Comparison of ENCODE assay signal across 16 cellular contexts in genomic region chr2:216985658-216986141, GRCh38.
A peak's percentile ranks its signal among the peaks of the same experiment; 100 is the strongest.
DNase-seq lines count a peak whose midpoint lies in the region; ATAC-seq and TF ChIP-seq lines count a peak whose summit lies in the region.
"Had no signal": no experiment of that assay in that cellular context is flagged by ENCODE, and none has a peak within 500 bp of the region (broad histone marks: within the 10 kb centered on the region; RNA-seq: fewer than 3 reads in every experiment).

No MANE protein-coding gene starts in this region.

- no peaks in the 10 kb centered on the region for H3K79me2 ChIP-seq in H9 (ENCODE audit: insufficient read depth, low read length)

- peaks cover 3% of the 10 kb centered on the region; the same call in 1 of the 2 replicates for H3K4me1 ChIP-seq in H9 (ENCODE audit: insufficient read depth, low read length)
- H3K4me1 ChIP-seq: prostate gland had no signal

- H3K4me1 Mint-ChIP-seq in H9 (peaks cover 10 to 21% of the 10 kb centered on the region in 2 experiments), osteocyte (ENCODE audit: unreplicated experiment) (peaks cover 40% of the 10 kb centered on the region)

- peak overlapping the region; percentile 8; the same call in 1 of the 2 replicates for H3K14ac ChIP-seq in H9 (ENCODE audit: insufficient read depth, low read length)

- H2AFZ ChIP-seq in H9 (ENCODE audit: low read length): no peak overlapping the region

- no peaks in the 10 kb centered on the region for H3K79me1 ChIP-seq in H9 (ENCODE audit: insufficient read depth, low read depth, low read length, poor library complexity, severe bottlenecking)

- no peak overlapping the region for H3K4me2 ChIP-seq in H9 (ENCODE audit: insufficient read depth, insufficient read length, low read length)

- H3K9me3 Mint-ChIP-seq in H9 (peaks cover 0 to 3% of the 10 kb centered on the region in 2 experiments; a peak in 1 of 5 replicates), osteocyte (ENCODE audit: unreplicated experiment) (peaks cover 10% of the 10 kb centered on the region)

- no peak overlapping the region; a peak in 1 of 5 replicates for H3K4me3 Mint-ChIP-seq in H9
- H3K4me3 Mint-ChIP-seq in osteocyte (ENCODE audit: unreplicated experiment): no peak overlapping the region
- H3K4me3 Mint-ChIP-seq: activated naive CD4-positive, alpha-beta T cell treated with anti-CD3 and anti-CD28 coated beads for 36 hours had no signal

- no peak overlapping the region for H3T11ph ChIP-seq in H9 (ENCODE audit: low read length)

- no peak overlapping the region for H4K91ac ChIP-seq in H9 (ENCODE audit: insufficient read length, low read depth, low read length)

- no peak overlapping the region for H3K56ac ChIP-seq in H9 (ENCODE audit: insufficient read length, low read depth, low read length)

- no peak overlapping the region for H2BK15ac ChIP-seq in H9 (ENCODE audit: low read depth, low read length)

- no peak overlapping the region for H3K4ac ChIP-seq in H9 (ENCODE audit: low read depth, low read length)

- H3K27ac ChIP-seq in H9 (ENCODE audit: insufficient read length, low read depth, low read length): no peak overlapping the region
- H3K27ac ChIP-seq: brain microvascular endothelial cell, prostate gland, transverse colon had no signal

- no peak overlapping the region for H2BK12ac ChIP-seq in H9 (ENCODE audit: insufficient read length, low read depth, low read length)

- H4K20me1 ChIP-seq in H9 (ENCODE audit: control insufficient read depth, insufficient read depth, insufficient read length): no peaks in the 10 kb centered on the region

- H2BK20ac ChIP-seq in H9 (ENCODE audit: low read depth, low read length, poor library complexity, severe bottlenecking): no peak overlapping the region

- no peak overlapping the region for H3K23ac ChIP-seq in H9 (ENCODE audit: insufficient read length, low read depth, low read length)

- no peak overlapping the region for H2AK5ac ChIP-seq in H9 (ENCODE audit: insufficient read length, low read length)

- no peak overlapping the region for H3K18ac ChIP-seq in H9 (ENCODE audit: insufficient read length, low read depth, low read length)

- H3K36me3 Mint-ChIP-seq in H9 (ENCODE audit: insufficient read depth in 1 of 3, low read depth in 3 of 3) (no peaks in the 10 kb centered on the region), osteocyte (ENCODE audit: unreplicated experiment) (peaks cover 5% of the 10 kb centered on the region)

- H4K5ac ChIP-seq in H9 (ENCODE audit: insufficient read length, low read depth, low read length): no peak overlapping the region

- H3K23me2 ChIP-seq in H9 (ENCODE audit: insufficient read length, low read depth, low read length, poor library complexity, severe bottlenecking): no peaks in the 10 kb centered on the region

- no peak overlapping the region for H2BK5ac ChIP-seq in H9 (ENCODE audit: insufficient read length, low read length)

- peak overlapping the region; percentile 70 to 75 (median 72); a peak in 3 of 7 replicates for H3K27ac Mint-ChIP-seq in H9
- H3K27ac Mint-ChIP-seq in osteocyte (ENCODE audit: unreplicated experiment): peak overlapping the region; percentile 60
- H3K27ac Mint-ChIP-seq: activated naive CD4-positive, alpha-beta T cell treated with anti-CD3 and anti-CD28 coated beads for 36 hours had no signal

- H4K8ac ChIP-seq in H9 (replicated peaks; ENCODE audit: insufficient read length, low read depth, low read length): no peak overlapping the region

- H3K9ac ChIP-seq in H9 (ENCODE audit: extremely low read depth, insufficient read length, low read length): no peak overlapping the region

- peak; percentile 47 for DNase-seq in H9
- peak; percentile 83 for DNase-seq in NCI-H2081 treated with DMSO at 0.1 percent for 48 hours (lab: John Stamatoyannopoulos, UW)
- DNase-seq in SHP77 treated with DMSO at 0.1 percent for 48 hours (lab: John Stamatoyannopoulos, UW): peak; percentile 99
- no peak for DNase-seq in osteocyte (ENCODE audit: extremely low spot score, unreplicated experiment)
- DNase-seq in stimulated activated CD4-positive, alpha-beta T cell treated with anti-CD3 and anti-CD28 coated beads, Interleukin-15, amount 100 ng/mL, for 24 hours: no peak
- DNase-seq: activated CD8-positive, alpha-beta memory T cell treated with anti-CD3 and anti-CD28 coated beads, Interleukin-2, amount 50 U/mL, for 4 hours; activated naive CD4-positive, alpha-beta T cell treated with anti-CD3 and anti-CD28 coated beads for 36 hours; brain microvascular endothelial cell; effector memory CD4-positive, alpha-beta T cell; foreskin fibroblast; islet precursor cell; transverse colon had no signal

- TF ChIP-seq CTCF in H9 (conservative IDR thresholded peaks at IDR 0.05) (no peak), osteocyte (IDR thresholded peaks at IDR 0.05) (no peak)

- H3K27me3 ChIP-seq in H9 (ENCODE audit: insufficient read depth, low read length): no peaks in the 10 kb centered on the region
- H3K27me3 ChIP-seq: brain microvascular endothelial cell, transverse colon had no signal

- peaks cover 5% of the 10 kb centered on the region; the same call in 1 of the 2 replicates for H3K27me3 Mint-ChIP-seq in H9 (ENCODE audit: low read depth)
- H3K27me3 Mint-ChIP-seq in osteocyte (ENCODE audit: unreplicated experiment): peaks cover 3% of the 10 kb centered on the region

- ATAC-seq in GM21360 (IDR thresholded peaks at IDR 0.05; ENCODE audit: unreplicated experiment): no peak
- no peak for ATAC-seq in HG02973 (IDR thresholded peaks at IDR 0.05; ENCODE audit: unreplicated experiment)
- no peak for ATAC-seq in HG02588 (IDR thresholded peaks at IDR 0.05; ENCODE audit: unreplicated experiment)

- WGBS in H9 (ENCODE audit: extremely low coverage, insufficient read length, low lambda C conversion rate): no CpG with 5 or more reads among the region's 13 CpGs

- H3K9me3 ChIP-seq in H9 (ENCODE audit: control insufficient read depth, low read depth, low read length): no peaks in the 10 kb centered on the region
- H3K9me3 ChIP-seq: prostate gland, transverse colon had no signal

- no peak overlapping the region for H2BK120ac ChIP-seq in H9 (ENCODE audit: low read depth, low read length, poor library complexity, severe bottlenecking)

Comparison
In these comparisons a context has a peak if more than half of its experiments do, and no peak if none do; other contexts are left out.
1. DNase-seq: peak in H9 (single experiment), NCI-H2081 treated with DMSO at 0.1 percent for 48 hours (single experiment) and SHP77 treated with DMSO at 0.1 percent for 48 hours (single experiment); none in osteocyte (single experiment) and stimulated activated CD4-positive, alpha-beta T cell treated with anti-CD3 and anti-CD28 coated beads, Interleukin-15, amount 100 ng/mL, for 24 hours (single experiment).